Comparison of ENCODE assay signal across 2 cellular contexts in the genomic region with DNA sequence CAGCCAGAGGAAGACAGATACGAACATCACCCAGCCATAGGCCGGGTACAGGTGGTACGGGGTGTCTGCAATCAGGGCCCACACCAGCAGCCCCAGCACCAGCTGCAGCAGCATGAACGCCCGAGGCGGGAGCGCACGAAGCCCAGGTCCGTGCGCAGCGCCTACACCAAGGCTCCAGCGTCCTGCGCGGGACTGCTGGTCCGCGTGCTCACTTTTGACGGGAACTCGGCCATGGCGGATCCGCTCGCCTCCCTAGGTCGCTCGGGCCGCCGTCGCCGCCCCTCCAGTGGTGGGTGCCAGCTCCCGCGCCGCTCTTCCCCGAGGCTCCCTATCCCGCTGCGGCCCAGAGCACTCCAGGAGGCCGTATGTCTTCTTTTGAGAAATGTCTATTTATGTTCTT.
TF ChIP-seq lines count a peak whose summit lies in the region.

No MANE protein-coding gene starts in this region.

TF ChIP-seq in GM23338, 12 proteins besides CTCF, POLR2A, EP300 and RAD21 (continued from another document):
- no peak for TF ChIP-seq CREB1 (CRISPR knock-in tag; IDR thresholded peaks at IDR 0.05; ENCODE audit: low read depth)
- TF ChIP-seq EZH2 (IDR thresholded peaks at IDR 0.05; ENCODE audit: low read depth, unreplicated experiment): no peak
- no peak for TF ChIP-seq NANOG (IDR thresholded peaks at IDR 0.05; ENCODE audit: borderline replicate concordance)
- TF ChIP-seq, protein P1, sequence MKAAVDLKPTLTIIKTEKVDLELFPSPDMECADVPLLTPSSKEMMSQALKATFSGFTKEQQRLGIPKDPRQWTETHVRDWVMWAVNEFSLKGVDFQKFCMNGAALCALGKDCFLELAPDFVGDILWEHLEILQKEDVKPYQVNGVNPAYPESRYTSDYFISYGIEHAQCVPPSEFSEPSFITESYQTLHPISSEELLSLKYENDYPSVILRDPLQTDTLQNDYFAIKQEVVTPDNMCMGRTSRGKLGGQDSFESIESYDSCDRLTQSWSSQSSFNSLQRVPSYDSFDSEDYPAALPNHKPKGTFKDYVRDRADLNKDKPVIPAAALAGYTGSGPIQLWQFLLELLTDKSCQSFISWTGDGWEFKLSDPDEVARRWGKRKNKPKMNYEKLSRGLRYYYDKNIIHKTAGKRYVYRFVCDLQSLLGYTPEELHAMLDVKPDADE (IDR thresholded peaks at IDR 0.05): no peak
- no peak for TF ChIP-seq JUNB (IDR thresholded peaks at IDR 0.05; ENCODE audit: unreplicated experiment)
- no peak for TF ChIP-seq EZH2phosphoT487 (IDR thresholded peaks at IDR 0.05; ENCODE audit: unreplicated experiment)
- no peak for TF ChIP-seq ZNF331 (CRISPR knock-in tag; IDR thresholded peaks at IDR 0.05; ENCODE audit: low read depth)
- TF ChIP-seq REST (IDR thresholded peaks at IDR 0.05; ENCODE audit: unreplicated experiment): no peak
- no peak for TF ChIP-seq ZNF114 (CRISPR knock-in tag; IDR thresholded peaks at IDR 0.05)
- TF ChIP-seq POLR2AphosphoS5 (IDR thresholded peaks at IDR 0.05; ENCODE audit: low read depth): no peak
TF ChIP-seq in GM23338: peak in this region for 0.

TF ChIP-seq in IMR-90, 13 proteins besides CTCF, POLR2A, EP300 and RAD21:
- TF ChIP-seq SMC3 (IDR thresholded peaks at IDR 0.05; ENCODE audit: low read depth, low read length) (no peak), ELK1 (IDR thresholded peaks at IDR 0.05; ENCODE audit: borderline replicate concordance, low read depth, low read length) (no peak), RCOR1 (IDR thresholded peaks at IDR 0.05; ENCODE audit: insufficient replicate concordance, low read length) (no peak), FOS (IDR thresholded peaks at IDR 0.05; ENCODE audit: low read depth, low read length) (no peak), CHD1 (IDR thresholded peaks at IDR 0.05; ENCODE audit: low read depth, low read length) (no peak), MAFK (IDR thresholded peaks at IDR 0.05; ENCODE audit: low read depth, low read length) (no peak), USF2 (IDR thresholded peaks at IDR 0.05; ENCODE audit: low read depth, low read length) (no peak), CEBPB (IDR thresholded peaks at IDR 0.05; ENCODE audit: low read depth, low read length) (no peak), BHLHE40 (IDR thresholded peaks at IDR 0.05; ENCODE audit: low read depth, low read length) (no peak), RFX5 (IDR thresholded peaks at IDR 0.05; ENCODE audit: low read depth, low read length) (no peak), MAZ (IDR thresholded peaks at IDR 0.05; ENCODE audit: borderline replicate concordance, low read depth, low read length) (no peak), NFE2L2 (IDR thresholded peaks at IDR 0.05; ENCODE audit: low read depth, low read length) (no peak), MXI1 (IDR thresholded peaks at IDR 0.05; ENCODE audit: borderline replicate concordance, low read depth, low read length) (no peak)
